In the genomic region with DNA sequence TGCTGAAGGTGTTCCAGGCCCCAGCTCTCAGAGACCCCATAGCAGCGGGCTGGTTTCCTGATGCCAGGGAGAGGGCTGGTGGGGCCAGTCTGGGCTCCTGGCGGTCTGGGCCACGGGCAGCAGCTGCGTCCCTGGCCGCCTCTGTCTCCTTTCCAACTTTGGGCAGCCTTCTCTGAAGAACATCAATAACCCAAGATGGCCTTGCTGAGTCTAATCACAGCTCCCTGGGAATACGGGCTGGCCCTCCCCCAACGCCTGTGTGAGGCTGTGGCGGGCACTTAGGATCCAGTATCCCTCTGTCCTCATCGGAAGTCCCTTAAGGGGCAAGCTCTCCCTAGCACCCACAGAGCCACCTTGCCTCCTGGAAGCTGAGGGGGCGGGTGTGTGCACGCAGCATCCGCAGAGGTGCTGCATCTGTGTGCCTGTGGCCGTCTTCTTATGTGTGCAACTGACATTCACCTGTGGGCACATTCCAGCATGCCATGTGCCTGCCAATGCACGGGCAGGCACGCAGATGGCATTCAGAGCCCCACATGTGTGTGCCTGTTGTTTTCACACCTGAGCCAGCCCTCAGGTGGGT, we compare ENCODE assay signal across 24 cellular contexts. TPM values are rescaled to one million over a fixed set of nuclear protein-coding genes. Genes with fewer than 3 reads are reported as not detected.
"Had no signal": no experiment of that assay in that cellular context is flagged by ENCODE, and none has a peak within 500 bp of the region (broad histone marks: within the 10 kb centered on the region; RNA-seq: fewer than 3 reads in every experiment).

No MANE protein-coding gene starts in this region.

- H3K36me3 Mint-ChIP-seq: naive thymus-derived CD4-positive, alpha-beta T cell; stimulated activated memory B cell treated with anti-CD40 and anti-IgM and Interleukin-4, amounts not matched to agents 10 μg/mL and 1 μg/mL and 100 μg/mL, for 72 hours had no signal

- H3K27ac Mint-ChIP-seq: effector memory CD8-positive, alpha-beta T cell; naive thymus-derived CD4-positive, alpha-beta T cell; progenitor cell of endocrine pancreas; stimulated activated memory B cell treated with anti-CD40 and anti-IgM and Interleukin-4, amounts not matched to agents 10 μg/mL and 1 μg/mL and 100 μg/mL, for 72 hours; stimulated activated naive CD8-positive, alpha-beta T cell treated with anti-CD3 and anti-CD28 coated beads, Interleukin-15, amount 100 ng/mL, for 72 hours had no signal

- H3K27me3 ChIP-seq: ovary had no signal

- H3K27ac ChIP-seq: epithelial cell of prostate, esophagus muscularis mucosa, gastrocnemius medialis, left lung, ovary, spleen, thoracic aorta, transverse colon had no signal

- H3K4me3 ChIP-seq: esophagus muscularis mucosa, gastrocnemius medialis, left lung, lung, ovary, spleen, thoracic aorta, transverse colon had no signal

- H3K4me1 Mint-ChIP-seq: stimulated activated memory B cell treated with anti-CD40 and anti-IgM and Interleukin-4, amounts not matched to agents 10 μg/mL and 1 μg/mL and 100 μg/mL, for 72 hours had no signal

- DNase-seq: central memory CD4-positive, alpha-beta T cell; effector memory CD8-positive, alpha-beta T cell; gastrocnemius medialis; islet precursor cell; left lung; mesendoderm; naive thymus-derived CD4-positive, alpha-beta T cell; ovary; spleen; stimulated activated CD4-positive, alpha-beta T cell treated with anti-CD3 and anti-CD28 coated beads, Interleukin-15, amount 100 ng/mL, for 24 hours; stimulated activated CD4-positive, alpha-beta T cell treated with anti-CD3 and anti-CD28 coated beads, Interleukin-1b, Interleukin-23, amount 100 ng/mL, for 48 hours; stimulated activated CD4-positive, alpha-beta T cell treated with anti-CD3 and anti-CD28 coated beads, Interleukin-4, amount 100 ng/mL, for 24 hours; stimulated activated naive CD8-positive, alpha-beta T cell treated with anti-CD3 and anti-CD28 coated beads, Interleukin-15, amount 100 ng/mL, for 72 hours; transverse colon had no signal

- H3K36me3 ChIP-seq: esophagus muscularis mucosa, gastrocnemius medialis, left lung, ovary, spleen, thoracic aorta, transverse colon had no signal

- ATAC-seq: effector memory CD8-positive, alpha-beta T cell; gastrocnemius medialis; left lung; naive thymus-derived CD4-positive, alpha-beta T cell; right cardiac atrium; stimulated activated memory B cell treated with anti-CD40 and anti-IgM and Interleukin-4, amounts not matched to agents 10 μg/mL and 1 μg/mL and 100 μg/mL, for 72 hours; stimulated activated naive CD8-positive, alpha-beta T cell treated with anti-CD3 and anti-CD28 coated beads, Interleukin-15, amount 100 ng/mL, for 72 hours had no signal

- H3K4me1 ChIP-seq: gastrocnemius medialis had no signal

- H3K4me3 Mint-ChIP-seq: effector memory CD8-positive, alpha-beta T cell; neural crest cell; stimulated activated memory B cell treated with anti-CD40 and anti-IgM and Interleukin-4, amounts not matched to agents 10 μg/mL and 1 μg/mL and 100 μg/mL, for 72 hours; stimulated activated naive CD8-positive, alpha-beta T cell treated with anti-CD3 and anti-CD28 coated beads, Interleukin-15, amount 100 ng/mL, for 72 hours had no signal

- H3K9me3 Mint-ChIP-seq: effector memory CD8-positive, alpha-beta T cell; naive thymus-derived CD4-positive, alpha-beta T cell; neural crest cell; stimulated activated memory B cell treated with anti-CD40 and anti-IgM and Interleukin-4, amounts not matched to agents 10 μg/mL and 1 μg/mL and 100 μg/mL, for 72 hours; stimulated activated naive CD8-positive, alpha-beta T cell treated with anti-CD3 and anti-CD28 coated beads, Interleukin-15, amount 100 ng/mL, for 72 hours had no signal

- H3K9me3 ChIP-seq: esophagus muscularis mucosa, gastrocnemius medialis, left lung, ovary, spleen, thoracic aorta, transverse colon had no signal

RNA-seq across cellular contexts. Expression of a gene that starts 2.1 kb away (rescaled TPM):
- total RNA-seq: fibroblast of villous mesenchyme; mononuclear cell; naive thymus-derived CD4-positive, alpha-beta T cell; thoracic aorta; transverse colon had no signal
- polyA plus RNA-seq: lung; naive thymus-derived CD4-positive, alpha-beta T cell had no signal
